8 cellular contexts compared by ENCODE assay signal in the genomic region with DNA sequence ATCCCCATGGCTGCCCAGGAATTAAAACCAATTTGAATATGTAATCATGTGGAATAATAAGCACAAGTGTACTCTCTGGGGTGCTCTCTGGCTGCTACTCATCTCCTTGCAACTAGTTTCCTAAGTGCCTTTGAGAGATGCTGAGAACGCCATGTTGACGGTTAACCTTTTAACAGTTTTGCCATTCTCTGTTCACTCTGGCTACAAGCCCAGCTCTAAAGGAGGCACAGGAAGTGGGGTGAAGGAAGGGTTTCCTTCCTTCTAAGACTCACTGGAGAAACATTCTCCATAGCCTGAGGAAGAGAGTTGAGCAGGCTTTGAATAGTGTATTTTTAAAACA.
DNase-seq lines count a peak whose midpoint lies in the region; ATAC-seq and TF ChIP-seq lines count a peak whose summit lies in the region.

No MANE protein-coding gene starts in this region.

- ATAC-seq in GM19395 (IDR thresholded peaks at IDR 0.05; ENCODE audit: unreplicated experiment) (peak; percentile 25), GM18867 (IDR thresholded peaks at IDR 0.05; ENCODE audit: unreplicated experiment) (no peak), GM18870 (IDR thresholded peaks at IDR 0.05; ENCODE audit: unreplicated experiment) (no peak)

- DNase-seq in NCI-H1436 (lab: John Stamatoyannopoulos, UW) (peak; percentile 21), chondrocyte (ENCODE audit: low spot score) (no peak), pulmonary artery endothelial cell (ENCODE audit: low read depth, low spot score) (peak; percentile 78), occipital lobe (lab: John Stamatoyannopoulos, UW) (no peak), GM10266 (ENCODE audit: extremely low spot score) (no peak)

- TF ChIP-seq CTCF in chondrocyte (IDR thresholded peaks at IDR 0.05) = no peak
- no peak for TF ChIP-seq CTCF in GM10266 (IDR thresholded peaks at IDR 0.05; ENCODE audit: control insufficient read depth, insufficient read depth, low read depth, missing control alignments)

- H3K4me3 Mint-ChIP-seq in chondrocyte (ENCODE audit: unreplicated experiment) = no peak overlapping the region

- no peaks in the 10 kb centered on the region for H3K36me3 Mint-ChIP-seq in chondrocyte (ENCODE audit: low read depth)

- H3K27ac Mint-ChIP-seq in chondrocyte (ENCODE audit: unreplicated experiment) = peak overlapping the region; percentile 64

- no peaks in the 10 kb centered on the region for H3K9me3 Mint-ChIP-seq in chondrocyte (ENCODE audit: low read depth)

- H3K27me3 Mint-ChIP-seq in chondrocyte (ENCODE audit: low read depth) = no peaks in the 10 kb centered on the region

- peaks cover 27% of the 10 kb centered on the region for H3K4me1 Mint-ChIP-seq in chondrocyte (ENCODE audit: low read depth)

Comparison
In these comparisons a context has a peak if more than half of its experiments do, and no peak if none do; other contexts are left out.
1. DNase-seq: peak in NCI-H1436 (single experiment) and pulmonary artery endothelial cell (single experiment); none in chondrocyte (single experiment), occipital lobe (single experiment) and GM10266 (single experiment).